8 cellular contexts compared by ENCODE assay signal in genomic region chr11:65432686-65433582, GRCh38. TPM values are rescaled to one million over a fixed set of nuclear protein-coding genes. Genes with fewer than 3 reads are reported as not detected.
DNase-seq lines count a peak whose midpoint lies in the region; ATAC-seq and TF ChIP-seq lines count a peak whose summit lies in the region.

No MANE protein-coding gene starts in this region.

- H3K36me3 ChIP-seq in right lobe of liver (peaks cover 0 to 31% (median 11%) of the 10 kb centered on the region in 4 donors), mucosa of descending colon (ENCODE audit: low read depth) (no peaks in the 10 kb centered on the region)

- TF ChIP-seq POLR2A in right lobe of liver (IDR thresholded peaks at IDR 0.05), result peak; percentile 51

- intact Hi-C loops in activated T-helper 1 cell treated with anti-CD3 and anti-CD28 coated beads, Interleukin-12 subunit alpha, Interleukin-12 subunit beta, Interleukin-2, Interleukin-4 antibody, amounts not matched to agents 30 ng/mL and 10 ng/mL and 1 ng/mL, durations not matched to agents 14 hours and 24 hours and 36 hours (cut with micrococcal nuclease), result loop anchor here (1.0 to 2.0 kb wide), 4 partner anchors 17 to 67 kb away; partner anchors contain the start of gene SLC25A45
- intact Hi-C loops in right lobe of liver (cut with DNase I), result no loop called here
- intact Hi-C loops in mucosa of descending colon (cut with DNase I, micrococcal nuclease), result no loop called here

- no peaks in the 10 kb centered on the region for H3K27me3 Mint-ChIP-seq in activated T-helper 1 cell treated with anti-CD3 and anti-CD28 coated beads, Interleukin-12 subunit alpha, Interleukin-12 subunit beta, Interleukin-2, Interleukin-4 antibody, amounts not matched to agents 30 ng/mL and 10 ng/mL and 1 ng/mL, durations not matched to agents 14 hours and 24 hours and 36 hours (ENCODE audit: insufficient read depth)

- H3K4me1 Mint-ChIP-seq in activated T-helper 1 cell treated with anti-CD3 and anti-CD28 coated beads, Interleukin-12 subunit alpha, Interleukin-12 subunit beta, Interleukin-2, Interleukin-4 antibody, amounts not matched to agents 30 ng/mL and 10 ng/mL and 1 ng/mL, durations not matched to agents 14 hours and 24 hours and 36 hours (ENCODE audit: low read depth), result peaks cover 91% of the 10 kb centered on the region

- TF ChIP-seq CTCF in right lobe of liver (IDR thresholded peaks at IDR 0.05), result peak; percentile 18 to 23 (median 19)
- no peak for TF ChIP-seq CTCF in mucosa of descending colon (IDR thresholded peaks at IDR 0.05)

- H3K4me3 Mint-ChIP-seq in activated T-helper 1 cell treated with anti-CD3 and anti-CD28 coated beads, Interleukin-12 subunit alpha, Interleukin-12 subunit beta, Interleukin-2, Interleukin-4 antibody, amounts not matched to agents 30 ng/mL and 10 ng/mL and 1 ng/mL, durations not matched to agents 14 hours and 24 hours and 36 hours, result peak overlapping the region; percentile 45

- H3K27me3 ChIP-seq in right lobe of liver, result no peaks in the 10 kb centered on the region

- H3K4me1 ChIP-seq in right lobe of liver, result peaks cover 0 to 34% (median 11%) of the 10 kb centered on the region in 4 donors
- H3K4me1 ChIP-seq in mucosa of descending colon (ENCODE audit: low read depth), result peaks cover 21% of the 10 kb centered on the region

- H3K9me3 ChIP-seq in right lobe of liver (no peaks in the 10 kb centered on the region), mucosa of descending colon (no peaks in the 10 kb centered on the region)

- no peaks in the 10 kb centered on the region for H3K9me3 Mint-ChIP-seq in activated T-helper 1 cell treated with anti-CD3 and anti-CD28 coated beads, Interleukin-12 subunit alpha, Interleukin-12 subunit beta, Interleukin-2, Interleukin-4 antibody, amounts not matched to agents 30 ng/mL and 10 ng/mL and 1 ng/mL, durations not matched to agents 14 hours and 24 hours and 36 hours

- ATAC-seq in right lobe of liver (no peak), mucosa of descending colon (no peak), GM21515 (IDR thresholded peaks at IDR 0.05; ENCODE audit: unreplicated experiment) (no peak), GM21423 (IDR thresholded peaks at IDR 0.05; ENCODE audit: unreplicated experiment) (no peak)

- DNase-seq in EL (peak; percentile 43), LHCN-M2 (ENCODE audit: low read depth) (peak; percentile 70), right lobe of liver (no peak), inferior parietal cortex (ENCODE audit: extremely low spot score) (no peak), mucosa of descending colon (no peak)
- DNase-seq in activated T-helper 1 cell treated with anti-CD3 and anti-CD28 coated beads, Interleukin-12 subunit alpha, Interleukin-12 subunit beta, Interleukin-2, Interleukin-4 antibody, amounts not matched to agents 30 ng/mL and 10 ng/mL and 1 ng/mL, durations not matched to agents 14 hours and 24 hours and 36 hours (ENCODE audit: low spot score), result no peak

- peaks cover 50% of the 10 kb centered on the region for H3K36me3 Mint-ChIP-seq in activated T-helper 1 cell treated with anti-CD3 and anti-CD28 coated beads, Interleukin-12 subunit alpha, Interleukin-12 subunit beta, Interleukin-2, Interleukin-4 antibody, amounts not matched to agents 30 ng/mL and 10 ng/mL and 1 ng/mL, durations not matched to agents 14 hours and 24 hours and 36 hours (ENCODE audit: low read depth)

- 50% methylated on average over 1 of the region's 1 CpG for WGBS in right lobe of liver (ENCODE audit: insufficient coverage, low coverage, low lambda C conversion rate, missing lambda C conversion rate)

- no peak overlapping the region for H3K4me3 ChIP-seq in right lobe of liver
- H3K4me3 ChIP-seq in mucosa of descending colon, result no peak overlapping the region

- H3K27ac ChIP-seq in right lobe of liver, result peak overlapping the region; percentile 29 to 100 (median 71)

- peak overlapping the region; percentile 75 for H3K27ac Mint-ChIP-seq in activated T-helper 1 cell treated with anti-CD3 and anti-CD28 coated beads, Interleukin-12 subunit alpha, Interleukin-12 subunit beta, Interleukin-2, Interleukin-4 antibody, amounts not matched to agents 30 ng/mL and 10 ng/mL and 1 ng/mL, durations not matched to agents 14 hours and 24 hours and 36 hours

RNA-seq across cellular contexts. Expression of gene NEAT1, which starts 10.3 kb away (rescaled TPM):
- total RNA-seq in LHCN-M2 (2014; rRNA removed) (29.4 and 37.8 TPM in 2 replicates), right lobe of liver (1,000 to 10,000 TPM in 2 of 6 experiments, 100 to 1,000 TPM in 4; 202 to 1,225 (median 767) TPM), mucosa of descending colon (1,000 to 10,000 TPM; 1,133 to 1,409 (median 1,237) TPM)
- 88.5 TPM for polyA plus RNA-seq in LHCN-M2 (2012)
- 507 and 517 TPM in 2 replicates for total RNA-seq in activated T-helper 1 cell treated with anti-CD3 and anti-CD28 coated beads, Interleukin-12 subunit alpha, Interleukin-12 subunit beta, Interleukin-2, Interleukin-4 antibody, amounts not matched to agents 30 ng/mL and 10 ng/mL and 1 ng/mL, durations not matched to agents 14 hours and 24 hours and 36 hours

RNA-seq across cellular contexts. Expression of gene FRMD8, which starts 46.5 kb away (rescaled TPM):
- total RNA-seq in LHCN-M2 (2014; rRNA removed) (40.7 and 58.7 TPM in 2 replicates), right lobe of liver (10 to 100 TPM in 4 of 6 experiments, 1 to 10 TPM in 2; 7.7 to 17.1 (median 14.3) TPM), mucosa of descending colon (10 to 100 TPM; 27.1 to 44.1 (median 42.3) TPM)
- polyA plus RNA-seq in LHCN-M2 (2012), result 19.7 TPM
- total RNA-seq in activated T-helper 1 cell treated with anti-CD3 and anti-CD28 coated beads, Interleukin-12 subunit alpha, Interleukin-12 subunit beta, Interleukin-2, Interleukin-4 antibody, amounts not matched to agents 30 ng/mL and 10 ng/mL and 1 ng/mL, durations not matched to agents 14 hours and 24 hours and 36 hours, result 40.5 and 42.3 TPM in 2 replicates

RNA-seq across cellular contexts. Expression of gene SLC25A45, which starts 50.5 kb away (rescaled TPM):
- total RNA-seq in LHCN-M2 (2014; rRNA removed) (1.4 and 2.3 TPM in 2 replicates), right lobe of liver (10 to 100 TPM in 4 of 6 experiments, 1 to 10 TPM in 2; 7.5 to 17.5 (median 12.1) TPM), mucosa of descending colon (10 to 100 TPM in 2 of 3 donors, 1 to 10 TPM in 1; 8.0 to 10.5 (median 10.1) TPM)
- polyA plus RNA-seq in LHCN-M2 (2012), result 1.5 TPM
- 15.3 and 19.4 TPM in 2 replicates for total RNA-seq in activated T-helper 1 cell treated with anti-CD3 and anti-CD28 coated beads, Interleukin-12 subunit alpha, Interleukin-12 subunit beta, Interleukin-2, Interleukin-4 antibody, amounts not matched to agents 30 ng/mL and 10 ng/mL and 1 ng/mL, durations not matched to agents 14 hours and 24 hours and 36 hours

Comparison
In these comparisons a context has a peak if more than half of its experiments do, and no peak if none do; other contexts are left out.
1. DNase-seq: peak in EL (single experiment) and LHCN-M2 (single experiment); none in activated T-helper 1 cell treated with anti-CD3 and anti-CD28 coated beads, Interleukin-12 subunit alpha, Interleukin-12 subunit beta, Interleukin-2, Interleukin-4 antibody, amounts not matched to agents 30 ng/mL and 10 ng/mL and 1 ng/mL, durations not matched to agents 14 hours and 24 hours and 36 hours (single experiment), right lobe of liver (0 of 3), inferior parietal cortex (single experiment) and mucosa of descending colon (0 of 3).